8 cellular contexts compared by ENCODE assay signal in genomic region chr19:45643024-45643926, GRCh38. TPM values are rescaled to one million over a fixed set of nuclear protein-coding genes. Genes with fewer than 3 reads are reported as not detected.
DNase-seq lines count a peak whose midpoint lies in the region; ATAC-seq, FAIRE-seq and TF ChIP-seq lines count a peak whose summit lies in the region.

No MANE protein-coding gene starts in this region.

- intact Hi-C loops in natural killer cell (cut with micrococcal nuclease), result loop anchor here (1.0 to 10.0 kb wide), 4 partner anchors 36 to 238 kb away; partner anchors contain the start of genes POLR1G and PPP1R13L

- TF ChIP-seq CTCF in 22Rv1 (IDR thresholded peaks at IDR 0.05) (peak; percentile 96), Peyer's patch (IDR thresholded peaks at IDR 0.05) (peak; percentile 96 to 98 (median 97)), natural killer cell (IDR thresholded peaks at IDR 0.05) (peak; percentile 95)

- H3K4me3 ChIP-seq in Peyer's patch, result peak overlapping the region in 1 of 4 donors; percentile 47

- peak; percentile 56 to 59 for ATAC-seq in activated T-cell treated with anti-CD3 and anti-CD28 coated beads, Interleukin-2, amount 50 U/mL, for 72 hours (replicated peaks in 1 of 2)
- ATAC-seq in natural killer cell, result peak; percentile 10 to 31 (median 14)

- H3K27me3 ChIP-seq in Peyer's patch, result peaks cover 0 to 8% of the 10 kb centered on the region in 2 donors

- DNase-seq in GM18507 (ENCODE audit: extremely low spot score, insufficient read length, low read depth), result no peak
- DNase-seq in LHCN-M2 (ENCODE audit: low read depth), result peak; percentile 77
- peak; percentile 92 to 95 (median 93) for DNase-seq in Peyer's patch
- peak; percentile 96 to 98 for DNase-seq in activated T-cell treated with anti-CD3 and anti-CD28 coated beads, Interleukin-2, amount 50 U/mL, for 72 hours
- peak; percentile 66 for DNase-seq in fibroblast of gingiva (ENCODE audit: low read depth)
- peak; percentile 87 for DNase-seq in natural killer cell
- DNase-seq in stimulated activated naive CD4-positive, alpha-beta T cell (lab: John Stamatoyannopoulos, UW), result peak; percentile 71 to 95 (median 81)

- peak; percentile 91 for FAIRE-seq in GM18507 (lab: Jason Lieb, UNC)

- H3K4me1 ChIP-seq in Peyer's patch, result peaks cover 0 to 50% (median 18%) of the 10 kb centered on the region in 4 donors

- peaks cover 67% of the 10 kb centered on the region for H3K4me1 Mint-ChIP-seq in activated T-cell treated with anti-CD3 and anti-CD28 coated beads, Interleukin-2, amount 50 U/mL, for 72 hours (ENCODE audit: low read depth)
- peaks cover 47 to 71% of the 10 kb centered on the region in 2 donors for H3K4me1 Mint-ChIP-seq in natural killer cell

- peaks cover 0 to 3% of the 10 kb centered on the region in 2 donors for H3K9me3 Mint-ChIP-seq in activated T-cell treated with anti-CD3 and anti-CD28 coated beads, Interleukin-2, amount 50 U/mL, for 72 hours
- peaks cover 0 to 4% of the 10 kb centered on the region in 2 donors for H3K9me3 Mint-ChIP-seq in natural killer cell

- H3K4me3 Mint-ChIP-seq in activated T-cell treated with anti-CD3 and anti-CD28 coated beads, Interleukin-2, amount 50 U/mL, for 72 hours, result peak overlapping the region; percentile 84 to 94
- peak overlapping the region; percentile 75 for H3K4me3 Mint-ChIP-seq in natural killer cell

- H3K9me3 ChIP-seq in Peyer's patch, result no peaks in the 10 kb centered on the region

- peak overlapping the region; percentile 93 for H3K27ac Mint-ChIP-seq in activated T-cell treated with anti-CD3 and anti-CD28 coated beads, Interleukin-2, amount 50 U/mL, for 72 hours
- peak overlapping the region; percentile 91 to 96 for H3K27ac Mint-ChIP-seq in natural killer cell

- no peaks in the 10 kb centered on the region for H3K36me3 ChIP-seq in Peyer's patch

- H3K36me3 Mint-ChIP-seq in activated T-cell treated with anti-CD3 and anti-CD28 coated beads, Interleukin-2, amount 50 U/mL, for 72 hours (ENCODE audit: insufficient read depth in 2 of 2), result peaks cover 12 to 14% of the 10 kb centered on the region in 2 donors
- H3K36me3 Mint-ChIP-seq in natural killer cell, result no peaks in the 10 kb centered on the region

- TF ChIP-seq POLR2A in Peyer's patch (IDR thresholded peaks at IDR 0.05), result peak in 1 of 2 donors; percentile 6

- no peaks in the 10 kb centered on the region for H3K27me3 Mint-ChIP-seq in activated T-cell treated with anti-CD3 and anti-CD28 coated beads, Interleukin-2, amount 50 U/mL, for 72 hours (ENCODE audit: low read depth)
- H3K27me3 Mint-ChIP-seq in natural killer cell (ENCODE audit: low read depth in 2 of 2), result no peaks in the 10 kb centered on the region

- peak overlapping the region; percentile 92 for H3K27ac ChIP-seq in 22Rv1
- H3K27ac ChIP-seq in Peyer's patch, result peak overlapping the region in 3 of 4 donors; percentile 75 to 89 (median 87)

RNA-seq across cellular contexts. Expression of gene EML2, which starts 4.1 kb away (rescaled TPM):
- total RNA-seq in LHCN-M2 (2014; rRNA removed) (17.8 and 20.1 TPM in 2 replicates), Peyer's patch (10 to 100 TPM; 17.5 to 60.2 (median 46.9) TPM), natural killer cell (100 to 1,000 TPM; 112 to 136 (median 117) TPM)
- polyA plus RNA-seq in LHCN-M2 (2012), result 16.8 TPM
- total RNA-seq in activated T-cell treated with anti-CD3 and anti-CD28 coated beads, Interleukin-2, amount 50 U/mL, for 72 hours, result 100 to 1,000 TPM; 149 to 190 TPM

RNA-seq across cellular contexts. Expression of gene GIPR, which starts 24.7 kb away (rescaled TPM):
- total RNA-seq in LHCN-M2 (2014; rRNA removed) (not detected in 2 replicates), Peyer's patch (1 to 10 TPM in 3 of 4 donors, not detected in 1; 4.6 to 6.0 (median 5.6) TPM), natural killer cell (10 to 100 TPM; 20.7 to 24.5 (median 21.5) TPM)
- polyA plus RNA-seq in LHCN-M2 (2012), result 0.44 TPM
- total RNA-seq in activated T-cell treated with anti-CD3 and anti-CD28 coated beads, Interleukin-2, amount 50 U/mL, for 72 hours, result 10 to 100 TPM in 1 of 2 donors, 1 to 10 TPM in 1; 5.9 to 11.0 TPM

RNA-seq across cellular contexts. Expression of gene GPR4, which starts 41.3 kb away (rescaled TPM):
- not detected in 2 replicates for total RNA-seq in LHCN-M2 (2014; rRNA removed)
- not detected for polyA plus RNA-seq in LHCN-M2 (2012)
- 1 to 10 TPM in 2 of 4 donors, under 1 TPM in 2; 0.18 to 3.4 (median 1.7) TPM for total RNA-seq in Peyer's patch
- total RNA-seq in activated T-cell treated with anti-CD3 and anti-CD28 coated beads, Interleukin-2, amount 50 U/mL, for 72 hours, result under 1 TPM in 1 of 2 donors, not detected in 1; 0.07 TPM
- under 1 TPM in 2 of 3 donors, not detected in 1; 0.12 to 0.13 TPM for total RNA-seq in natural killer cell

RNA-seq across cellular contexts. Expression of gene SNRPD2, which starts 48.5 kb away (rescaled TPM):
- 208 and 273 TPM in 2 replicates for total RNA-seq in LHCN-M2 (2014; rRNA removed)
- polyA plus RNA-seq in LHCN-M2 (2012), result 777 TPM
- total RNA-seq in Peyer's patch, result 10 to 100 TPM; 47.3 to 86.2 (median 67.3) TPM
- 100 to 1,000 TPM; 449 to 481 TPM for total RNA-seq in activated T-cell treated with anti-CD3 and anti-CD28 coated beads, Interleukin-2, amount 50 U/mL, for 72 hours
- 100 to 1,000 TPM; 212 to 252 (median 241) TPM for total RNA-seq in natural killer cell

RNA-seq across cellular contexts. Expression of gene QPCTL, which starts 49.2 kb away (rescaled TPM):
- 12.8 and 16.6 TPM in 2 replicates for total RNA-seq in LHCN-M2 (2014; rRNA removed)
- polyA plus RNA-seq in LHCN-M2 (2012), result 13.2 TPM
- total RNA-seq in Peyer's patch, result 10 to 100 TPM in 1 of 4 donors, 1 to 10 TPM in 3; 6.1 to 11.6 (median 7.4) TPM
- total RNA-seq in activated T-cell treated with anti-CD3 and anti-CD28 coated beads, Interleukin-2, amount 50 U/mL, for 72 hours, result 10 to 100 TPM; 20.8 to 29.8 TPM
- total RNA-seq in natural killer cell, result 10 to 100 TPM in 2 of 3 donors, 1 to 10 TPM in 1; 8.7 to 11.5 (median 10.0) TPM
